Comparison of ENCODE assay signal across 15 cellular contexts in genomic region chr13:101450749-101451130, GRCh38. TPM values are rescaled to one million over a fixed set of nuclear protein-coding genes. Genes with fewer than 3 reads are reported as not detected.
A peak's percentile ranks its signal among the peaks of the same experiment; 100 is the strongest.
DNase-seq lines count a peak whose midpoint lies in the region; ATAC-seq, FAIRE-seq and TF ChIP-seq lines count a peak whose summit lies in the region.
"Had no signal": no experiment of that assay in that cellular context is flagged by ENCODE, and none has a peak within 500 bp of the region (broad histone marks: within the 10 kb centered on the region; RNA-seq: fewer than 3 reads in every experiment).

No MANE protein-coding gene starts in this region.

- DNase-seq in IMR-90 (no peak), brain microvascular endothelial cell (no peak), keratinocyte (ENCODE audit: low read depth, low spot score) (no peak), suprapubic skin (ENCODE audit: low spot score in 2 of 2) (no peak), NCI-H2081 (lab: John Stamatoyannopoulos, UW) (no peak), LoVo (ENCODE audit: low spot score) (no peak), NOMO-1 (lab: John Stamatoyannopoulos, UW; ENCODE audit: unreplicated experiment in 2 of 2) (no peak)
- DNase-seq: DMS153, H9, NCI-H1092, NCI-H1694, NCI-H446 treated with DMSO at 0.1 percent for 48 hours, NCI-H774, SIG-M5 had no signal

- peak overlapping the region; percentile 61 for H3K14ac ChIP-seq in IMR-90 (replicated peaks; ENCODE audit: low read depth, low read length)

- H3K56ac ChIP-seq in IMR-90 (ENCODE audit: extremely low read depth, insufficient read depth, low read length): peak overlapping the region; percentile 81

- no peaks in the 10 kb centered on the region for H3K27me3 ChIP-seq in IMR-90 (ENCODE audit: control insufficient read depth, insufficient read depth, low read length)
- no peaks in the 10 kb centered on the region for H3K27me3 ChIP-seq in brain microvascular endothelial cell (replicated peaks)
- H3K27me3 ChIP-seq in keratinocyte (ENCODE audit: control insufficient read depth, extremely low read depth, insufficient read depth, low read length): no peaks in the 10 kb centered on the region
- peaks cover 3% of the 10 kb centered on the region for H3K27me3 ChIP-seq in suprapubic skin
- H3K27me3 ChIP-seq: BLaER1 treated with 17β-estradiol and CSF1 and Interleukin-3, amounts not matched to agents 10 nM and 100 nM had no signal

- WGBS in IMR-90 (ENCODE audit: extremely low coverage in 2 of 2, insufficient read length in 1 of 2), 2 experiments: 100% methylated on average over 1 of the region's 2 CpGs; no CpG with 5 or more reads in 1 of the 2 experiments
- 97% methylated on average over 2 of the region's 2 CpGs for WGBS in suprapubic skin

- H3K4me2 ChIP-seq in IMR-90 (ENCODE audit: low read depth, low read length): peak overlapping the region; percentile 35
- peak overlapping the region; percentile 73 for H3K4me2 ChIP-seq in keratinocyte (ENCODE audit: control insufficient read depth, extremely low read depth, insufficient read depth, low read depth, low read length)
- H3K4me2 ChIP-seq: BLaER1 treated with 17β-estradiol and CSF1 and Interleukin-3, amounts not matched to agents 10 nM and 100 nM had no signal

- H3K9me3 ChIP-seq in IMR-90 (ENCODE audit: control insufficient read depth, insufficient read depth, low read length): no peaks in the 10 kb centered on the region
- no peaks in the 10 kb centered on the region for H3K9me3 ChIP-seq in keratinocyte (ENCODE audit: control insufficient read depth, low read depth, low read length)
- no peaks in the 10 kb centered on the region for H3K9me3 ChIP-seq in suprapubic skin
- H3K9me3 ChIP-seq: BLaER1 treated with 17β-estradiol and CSF1 and Interleukin-3, amounts not matched to agents 10 nM and 100 nM had no signal

- intact Hi-C loops in IMR-90 (cut with micrococcal nuclease): loop anchor here (5.0 to 10.0 kb wide), 2 partner anchors 33 to 834 kb away; partner anchors contain the start of gene NALCN

- H3K27ac ChIP-seq in IMR-90 (ENCODE audit: insufficient read depth, low read length) (peak overlapping the region; percentile 87), brain microvascular endothelial cell (peak overlapping the region; percentile 61), keratinocyte (ENCODE audit: control insufficient read depth, insufficient read depth, low read length) (peak overlapping the region; percentile 98), suprapubic skin (peak overlapping the region; percentile 27)
- H3K27ac ChIP-seq: BLaER1 treated with 17β-estradiol and CSF1 and Interleukin-3, amounts not matched to agents 10 nM and 100 nM had no signal

- H3K4me1 ChIP-seq in IMR-90 (ENCODE audit: control insufficient read depth, insufficient read depth, low read length): peaks cover 28% of the 10 kb centered on the region
- H3K4me1 ChIP-seq in keratinocyte (ENCODE audit: control insufficient read depth, extremely low read depth, insufficient read depth, low read length): peaks cover 53% of the 10 kb centered on the region
- H3K4me1 ChIP-seq in suprapubic skin: peaks cover 22% of the 10 kb centered on the region
- H3K4me1 ChIP-seq: BLaER1 treated with 17β-estradiol and CSF1 and Interleukin-3, amounts not matched to agents 10 nM and 100 nM had no signal

- FAIRE-seq in keratinocyte (lab: Jason Lieb, UNC): peak; percentile 57

- peak overlapping the region; percentile 52 for H4K5ac ChIP-seq in IMR-90 (ENCODE audit: low read depth, low read length)

- no peak for TF ChIP-seq POLR2A in IMR-90 (IDR thresholded peaks at IDR 0.05; ENCODE audit: low read depth, low read length)
- no peak for TF ChIP-seq POLR2A in suprapubic skin (IDR thresholded peaks at IDR 0.05)

- no peak overlapping the region for H2AFZ ChIP-seq in IMR-90 (replicated peaks; ENCODE audit: low read length, poor library complexity)
- H2AFZ ChIP-seq in keratinocyte (ENCODE audit: control insufficient read depth, low read length): no peak overlapping the region

- TF ChIP-seq EP300 in suprapubic skin (IDR thresholded peaks at IDR 0.05): no peak

- TF ChIP-seq RAD21 in IMR-90 (IDR thresholded peaks at IDR 0.05; ENCODE audit: low read length): no peak

- H2BK5ac ChIP-seq in IMR-90 (ENCODE audit: low read depth, low read length, poor library complexity, severe bottlenecking): peak overlapping the region; percentile 82

- ATAC-seq in IMR-90 (ENCODE audit: low read depth): no peak

- peak overlapping the region; percentile 52; the same call in 2 of the 3 replicates for H2BK15ac ChIP-seq in IMR-90 (ENCODE audit: low read depth, low read length)

- no peaks in the 10 kb centered on the region for H3K79me1 ChIP-seq in IMR-90 (ENCODE audit: low read depth in 1 of 2, low read length in 2 of 2)

- H3K9me1 ChIP-seq in IMR-90 (ENCODE audit: insufficient read depth, low read length): peaks cover 11% of the 10 kb centered on the region
- H3K9me1 ChIP-seq in keratinocyte (ENCODE audit: control insufficient read depth, extremely low read depth, insufficient read depth, low read length): no peaks in the 10 kb centered on the region

- no peak overlapping the region for H3K4me3 ChIP-seq in IMR-90 (ENCODE audit: insufficient read depth, low read depth, low read length)
- no peak overlapping the region for H3K4me3 ChIP-seq in brain microvascular endothelial cell (ENCODE audit: low read depth, low read length)
- peak overlapping the region in 1 of 3 experiments; percentile 25 for H3K4me3 ChIP-seq in keratinocyte (ENCODE audit: control insufficient read depth in 2 of 3, extremely low read depth in 1 of 3, insufficient read depth in 2 of 3, low read depth in 1 of 3, low read length in 3 of 3)
- no peak overlapping the region for H3K4me3 ChIP-seq in suprapubic skin
- H3K4me3 ChIP-seq: BLaER1 treated with 17β-estradiol and CSF1 and Interleukin-3, amounts not matched to agents 10 nM and 100 nM had no signal

- peak overlapping the region; percentile 93 for H2AK5ac ChIP-seq in IMR-90 (ENCODE audit: low read depth, low read length)

- BruUV-seq in IMR-90 (replicated peaks; lab: Mats Ljungman, UMichigan): no TSS peak

- no peaks in the 10 kb centered on the region for H4K20me1 ChIP-seq in IMR-90 (ENCODE audit: insufficient read depth, low read length)
- no peaks in the 10 kb centered on the region for H4K20me1 ChIP-seq in keratinocyte (ENCODE audit: control insufficient read depth, extremely low read depth, insufficient read depth, low read length)
- H4K20me1 ChIP-seq: BLaER1 treated with 17β-estradiol and CSF1 and Interleukin-3, amounts not matched to agents 10 nM and 100 nM had no signal

- H2BK120ac ChIP-seq in IMR-90 (ENCODE audit: low read depth, low read length): peak overlapping the region; percentile 85

- H4K91ac ChIP-seq in IMR-90 (ENCODE audit: insufficient read depth, low read depth, low read length): peak overlapping the region; percentile 95

- no peaks in the 10 kb centered on the region for H3K79me2 ChIP-seq in keratinocyte (ENCODE audit: control insufficient read depth, insufficient read depth, low read length)

- peak overlapping the region; percentile 66 for H3K18ac ChIP-seq in IMR-90 (ENCODE audit: low read depth, low read length)

- dilution Hi-C loops in IMR-90 (cut with HindIII; ENCODE audit: low sequenced_read_pairs, unreplicated experiment): no loop called here
- dilution Hi-C loops in keratinocyte (cut with MboI; ENCODE audit: extremely low pct_ligation_motif_present, low sequenced_read_pairs): no loop called here

- in situ Hi-C loops in IMR-90 (cut with MboI; ENCODE audit: low sequenced_read_pairs): no loop called here
- in situ Hi-C loops in brain microvascular endothelial cell (cut with HindIII; ENCODE audit: low pct_ligation_motif_present, low sequenced_read_pairs): no loop called here

- peak overlapping the region; percentile 98 for H2BK20ac ChIP-seq in IMR-90 (ENCODE audit: low read depth, low read length)

- H3K23ac ChIP-seq in IMR-90 (ENCODE audit: low read depth, low read length): peak overlapping the region; percentile 40

- H3K9ac ChIP-seq in IMR-90 (ENCODE audit: low read depth, low read length): peak overlapping the region; percentile 35; the same call in 1 of the 2 replicates
- H3K9ac ChIP-seq in keratinocyte (ENCODE audit: control insufficient read depth, extremely low read depth, insufficient read depth, low read length): peak overlapping the region; percentile 34
- H3K9ac ChIP-seq: BLaER1 treated with 17β-estradiol and CSF1 and Interleukin-3, amounts not matched to agents 10 nM and 100 nM had no signal

- CTCF ChIA-PET in IMR-90 (lab: Yijun Ruan, JAX): interaction anchor here (1.4 kb wide), 1 partner anchor 305 kb away, joined by 5 read pairs; no protein-coding TSS in a partner anchor

- TF ChIP-seq CTCF in IMR-90 (conservative IDR thresholded peaks at IDR 0.05; ENCODE audit: low read depth, low read length): no peak
- no peak for TF ChIP-seq CTCF in brain microvascular endothelial cell (IDR thresholded peaks at IDR 0.05; ENCODE audit: low read depth, low read length, missing control alignments)
- TF ChIP-seq CTCF in keratinocyte (optimal IDR thresholded peaks at IDR 0.05 in 1 of 3, IDR thresholded peaks at IDR 0.05 in 1 of 3, conservative IDR thresholded peaks at IDR 0.05 in 1 of 3; ENCODE audit: extremely low read depth in 1 of 3, insufficient read depth in 2 of 3, low read length in 3 of 3): no peak
- TF ChIP-seq CTCF in suprapubic skin (IDR thresholded peaks at IDR 0.05): no peak

- peak overlapping the region; percentile 56 for H2AK9ac ChIP-seq in IMR-90 (replicated peaks; ENCODE audit: low read depth, low read length, poor library complexity)

- H3K4ac ChIP-seq in IMR-90 (ENCODE audit: low read depth, low read length): peak overlapping the region; percentile 84

- no peaks in the 10 kb centered on the region for H3K36me3 ChIP-seq in IMR-90 (ENCODE audit: control insufficient read depth, insufficient read depth, low read length)
- no peaks in the 10 kb centered on the region for H3K36me3 ChIP-seq in brain microvascular endothelial cell (replicated peaks)
- H3K36me3 ChIP-seq in keratinocyte (ENCODE audit: control insufficient read depth in 2 of 2, extremely low read depth in 1 of 2, insufficient read depth in 2 of 2, low read length in 2 of 2): no peaks in the 10 kb centered on the region
- H3K36me3 ChIP-seq in suprapubic skin: no peaks in the 10 kb centered on the region
- H3K36me3 ChIP-seq: BLaER1 treated with 17β-estradiol and CSF1 and Interleukin-3, amounts not matched to agents 10 nM and 100 nM had no signal

- peak overlapping the region; percentile 58 to 82 for H4K8ac ChIP-seq in IMR-90 (ENCODE audit: low read depth in 2 of 2, low read length in 2 of 2)

- POLR2A ChIA-PET in IMR-90 (lab: Charles Lee; ENCODE audit: unreplicated experiment): no interaction called here

RNA-seq across cellular contexts. Expression of gene ITGBL1, which starts 1.7 kb away (rescaled TPM):
- total RNA-seq in IMR-90 (2012; rRNA removed) (22.2 and 46.7 TPM in 2 replicates), suprapubic skin (10 to 100 TPM in 1 of 4 donors, 1 to 10 TPM in 3; 7.7 to 10.4 (median 9.2) TPM)
- polyA plus RNA-seq in IMR-90 (2012; rRNA removed) (20.7 and 24.2 TPM in 2 replicates), keratinocyte (0.33 to 3.1 TPM (median 2.1 TPM) in 3 replicates)
- 10.7 and 13.4 TPM in 2 replicates for polyA plus RNA-seq in IMR-90 (2012; cell fraction: cytosol; rRNA removed)
- 4.5 and 9.2 TPM in 2 replicates for polyA plus RNA-seq in IMR-90 (2012; cell fraction: nucleus; rRNA removed; ENCODE audit: low replicate concordance)
- polyA plus RNA-seq in keratinocyte (2011; ENCODE audit: low read depth): 0.56 TPM
- 0.66 and 0.83 TPM in 2 replicates for polyA plus RNA-seq in keratinocyte (2011; cell fraction: cytosol; rRNA removed)
- 0.89 and 1.7 TPM in 2 replicates for polyA plus RNA-seq in keratinocyte (2011; cell fraction: nucleus; rRNA removed)
- 0.20 and 2.8 TPM in 2 replicates for polyA plus RNA-seq in keratinocyte (2012; ENCODE audit: low replicate concordance)
- 0.53 to 2.2 TPM (median 0.92 TPM) in 3 replicates for polyA minus RNA-seq in keratinocyte
- not detected for polyA minus RNA-seq in keratinocyte (2011; cell fraction: cytosol; rRNA and poly(A)+ RNA removed)
- polyA minus RNA-seq in keratinocyte (2011; cell fraction: nucleus; rRNA and poly(A)+ RNA removed): 2.2 and 2.7 TPM in 2 replicates
- total RNA-seq: H9 had no signal

RNA-seq across cellular contexts. Expression of gene NALCN, which starts 34.4 kb away (rescaled TPM):
- 4.8 and 5.6 TPM in 2 replicates for total RNA-seq in IMR-90 (2012; rRNA removed)
- 2.0 and 2.9 TPM in 2 replicates for polyA plus RNA-seq in IMR-90 (2012; rRNA removed)
- polyA plus RNA-seq in IMR-90 (2012; cell fraction: cytosol; rRNA removed): 0.99 and 1.1 TPM in 2 replicates
- 1.0 and 2.3 TPM in 2 replicates for polyA plus RNA-seq in IMR-90 (2012; cell fraction: nucleus; rRNA removed; ENCODE audit: low replicate concordance)
- polyA plus RNA-seq in keratinocyte: 0.07 to 0.16 TPM (median 0.12 TPM) in 3 replicates
- not detected for polyA plus RNA-seq in keratinocyte (2011; ENCODE audit: low read depth)
- polyA plus RNA-seq in keratinocyte (2011; cell fraction: cytosol; rRNA removed): 0.27 and 0.43 TPM in 2 replicates
- polyA plus RNA-seq in keratinocyte (2011; cell fraction: nucleus; rRNA removed): 0.17 and 0.28 TPM in 2 replicates
- 0.03 TPM in 1 of 2 replicates, not detected in the other for polyA plus RNA-seq in keratinocyte (2012; ENCODE audit: low replicate concordance)
- 0.33 to 0.38 TPM in 2 of 3 replicates, not detected in the other for polyA minus RNA-seq in keratinocyte
- polyA minus RNA-seq in keratinocyte (2011; cell fraction: cytosol; rRNA and poly(A)+ RNA removed): not detected
- 0.11 and 1.3 TPM in 2 replicates for polyA minus RNA-seq in keratinocyte (2011; cell fraction: nucleus; rRNA and poly(A)+ RNA removed)
- 1 to 10 TPM in 3 of 4 donors, under 1 TPM in 1; 0.76 to 3.3 (median 1.8) TPM for total RNA-seq in suprapubic skin

Comparison
In these comparisons a context has a peak if more than half of its experiments do, and no peak if none do; other contexts are left out.
1. H3K27ac ChIP-seq: peak in every context shown above with its lines; median percentile 98 in keratinocyte; 87 in IMR-90; 61 in brain microvascular endothelial cell; 27 in suprapubic skin.